Comparison of ENCODE assay signal across 8 cellular contexts in genomic region chr6:63066053-63066704, GRCh38.
DNase-seq lines count a peak whose midpoint lies in the region; ATAC-seq and TF ChIP-seq lines count a peak whose summit lies in the region.
"Had no signal": no experiment of that assay in that cellular context is flagged by ENCODE, and none has a peak within 500 bp of the region (broad histone marks: within the 10 kb centered on the region; RNA-seq: fewer than 3 reads in every experiment).

No MANE protein-coding gene starts in this region.

- no peak for TF ChIP-seq EP300 in stomach (IDR thresholded peaks at IDR 0.05)

- H3K9me3 Mint-ChIP-seq in neural progenitor cell = peaks cover 3% of the 10 kb centered on the region

- H4K20me1 ChIP-seq in OCI-LY1 (ENCODE audit: insufficient read depth, low read length) (no peaks in the 10 kb centered on the region), neural progenitor cell (ENCODE audit: low read depth) (no peaks in the 10 kb centered on the region)

- H3K4me2 ChIP-seq in OCI-LY1 (ENCODE audit: low read length) (no peak overlapping the region), neural progenitor cell (no peak overlapping the region)

- no peak for DNase-seq in neural progenitor cell (ENCODE audit: low spot score)
- no peak for DNase-seq in HuH-7.5 (ENCODE audit: low spot score)
- DNase-seq in stomach = no peak
- DNase-seq in aorta = no peak

- 38 to 44% (median 43%) methylated on average over 3 of the region's 3 CpGs for WGBS in stomach, 5 donors
- 56 to 58% methylated on average over 3 of the region's 3 CpGs for WGBS in aorta, 2 donors

- H3K36me3 ChIP-seq in OCI-LY1 (ENCODE audit: insufficient read depth, low read length) (no peaks in the 10 kb centered on the region), neural progenitor cell (no peaks in the 10 kb centered on the region), stomach (no peaks in the 10 kb centered on the region), aorta (ENCODE audit: control insufficient read depth in 1 of 2, insufficient read depth in 2 of 2, low read length in 1 of 2) (no peaks in the 10 kb centered on the region)

- H3F3A ChIP-seq in OCI-LY1 (ENCODE audit: insufficient read depth, low read length) = no peaks in the 10 kb centered on the region
- H3F3A ChIP-seq in neural progenitor cell (ENCODE audit: low read depth) = no peaks in the 10 kb centered on the region

- no peaks in the 10 kb centered on the region for H3K27me3 Mint-ChIP-seq in neural progenitor cell (ENCODE audit: insufficient read depth, low read depth)
- H3K27me3 Mint-ChIP-seq: brain had no signal

- H3K79me2 ChIP-seq in OCI-LY1 (ENCODE audit: insufficient read depth, low read length) (no peaks in the 10 kb centered on the region), neural progenitor cell (ENCODE audit: low read depth) (no peaks in the 10 kb centered on the region)

- no peaks in the 10 kb centered on the region for H3K9me3 ChIP-seq in OCI-LY1 (ENCODE audit: low read length)
- no peaks in the 10 kb centered on the region for H3K9me3 ChIP-seq in neural progenitor cell (ENCODE audit: low read depth)
- H3K9me3 ChIP-seq in stomach = peaks cover 0 to 8% (median 5%) of the 10 kb centered on the region in 4 donors
- H3K9me3 ChIP-seq in aorta (ENCODE audit: control insufficient read depth, low read length) = no peaks in the 10 kb centered on the region

- no peaks in the 10 kb centered on the region for H3K9me2 ChIP-seq in OCI-LY1 (ENCODE audit: low read depth, low read length)

- H3K4me1 ChIP-seq in OCI-LY1 (ENCODE audit: insufficient read depth, low read length, severe bottlenecking) (no peaks in the 10 kb centered on the region), neural progenitor cell (no peaks in the 10 kb centered on the region), stomach (no peaks in the 10 kb centered on the region), aorta (ENCODE audit: control insufficient read depth in 1 of 2, insufficient read depth in 2 of 2, low read length in 2 of 2) (no peaks in the 10 kb centered on the region)

- no peaks in the 10 kb centered on the region for H3K36me3 Mint-ChIP-seq in neural progenitor cell
- H3K36me3 Mint-ChIP-seq: brain had no signal

- H3K27ac ChIP-seq in OCI-LY1 (ENCODE audit: low read depth, low read length, poor library complexity, severe bottlenecking) = no peak overlapping the region
- H3K27ac ChIP-seq in neural progenitor cell = no peak overlapping the region
- H3K27ac ChIP-seq in stomach = no peak overlapping the region
- H3K27ac ChIP-seq in aorta (ENCODE audit: low read depth in 1 of 2, low read length in 2 of 2) = no peak overlapping the region

- H3K27ac Mint-ChIP-seq in neural progenitor cell = no peak overlapping the region

- no peaks in the 10 kb centered on the region for H3K4me1 Mint-ChIP-seq in neural progenitor cell
- H3K4me1 Mint-ChIP-seq: brain had no signal

- H3K9ac ChIP-seq in OCI-LY1 (ENCODE audit: low read length) = no peak overlapping the region
- H3K9ac ChIP-seq in neural progenitor cell = no peak overlapping the region

- TF ChIP-seq CTCF in OCI-LY1 (IDR thresholded peaks at IDR 0.05; ENCODE audit: low read length) (peak; percentile 40; the same call in 1 of the 2 replicates), neural progenitor cell (IDR thresholded peaks at IDR 0.05) (peak; percentile 34), stomach (IDR thresholded peaks at IDR 0.05) (peak in 2 of 7 experiments; percentile 21 to 34)

- peak; percentile 79 for ATAC-seq in GM19023 (IDR thresholded peaks at IDR 0.05; ENCODE audit: unreplicated experiment)
- peak; percentile 79 for ATAC-seq in HG02938 (IDR thresholded peaks at IDR 0.05; ENCODE audit: unreplicated experiment)
- ATAC-seq in aorta (ENCODE audit: low FRiP score) = no peak

- H3K4me3 Mint-ChIP-seq in neural progenitor cell = no peak overlapping the region
- H3K4me3 Mint-ChIP-seq: brain had no signal

- H2AFZ ChIP-seq in OCI-LY1 (ENCODE audit: low read length) (no peak overlapping the region), neural progenitor cell (replicated peaks) (no peak overlapping the region)

- TF ChIP-seq POLR2A in stomach (IDR thresholded peaks at IDR 0.05) = no peak

- intact Hi-C loops in stomach (cut with DNase I; ENCODE audit: low total_unique reads) (no loop called here), aorta (cut with DNase I) (no loop called here)

- no peaks in the 10 kb centered on the region for H3K27me3 ChIP-seq in OCI-LY1 (ENCODE audit: insufficient read depth, low read length)
- H3K27me3 ChIP-seq in neural progenitor cell = no peaks in the 10 kb centered on the region
- H3K27me3 ChIP-seq in stomach = no peaks in the 10 kb centered on the region
- H3K27me3 ChIP-seq in aorta (ENCODE audit: control insufficient read depth in 1 of 2, insufficient read depth in 2 of 2, low read length in 1 of 2) = no peaks in the 10 kb centered on the region

- H3K4me3 ChIP-seq in OCI-LY1 (ENCODE audit: low read depth, low read length, poor library complexity, severe bottlenecking) (no peak overlapping the region), neural progenitor cell (no peak overlapping the region), stomach (no peak overlapping the region), aorta (ENCODE audit: low read length in 2 of 2) (no peak overlapping the region)
